ENCODE assay signal across 28 cellular contexts in genomic region chr13:32214073-32214472, GRCh38.
"Had no signal": no experiment of that assay in that cellular context is flagged by ENCODE, and none has a peak within 500 bp of the region (broad histone marks: within the 10 kb centered on the region; RNA-seq: fewer than 3 reads in every experiment).

No MANE protein-coding gene starts in this region.

- H3K27me3 ChIP-seq: SJSA1 had no signal

- H3K27me3 Mint-ChIP-seq: activated CD4-positive, alpha-beta memory T cell treated with anti-CD3 and anti-CD28 coated beads for 36 hours; activated CD4-positive, alpha-beta T cell treated with anti-CD3 and anti-CD28 coated beads, Interleukin-2, amount 10 ng/mL, durations not matched to agents 7 days and 5 days; activated naive CD8-positive, alpha-beta T cell; activated T-helper 17 cell treated with anti-CD3 and anti-CD28 coated beads, Interleukin-2, amount 50 U/mL, for 72 hours had no signal

- H3K9me3 ChIP-seq: SJSA1 had no signal

- H3K9me3 Mint-ChIP-seq: activated CD4-positive, alpha-beta memory T cell treated with anti-CD3 and anti-CD28 coated beads for 36 hours; activated CD4-positive, alpha-beta T cell treated with anti-CD3 and anti-CD28 coated beads, Interleukin-2, amount 10 ng/mL, durations not matched to agents 7 days and 5 days; activated naive CD4-positive, alpha-beta T cell treated with anti-CD3 and anti-CD28 coated beads for 36 hours; activated T-helper 17 cell treated with anti-CD3 and anti-CD28 coated beads, Interleukin-2, amount 50 U/mL, for 72 hours had no signal

- H3K27ac Mint-ChIP-seq: activated CD4-positive, alpha-beta memory T cell treated with anti-CD3 and anti-CD28 coated beads for 36 hours; activated CD4-positive, alpha-beta T cell treated with anti-CD3 and anti-CD28 coated beads, Interleukin-2, amount 10 ng/mL, durations not matched to agents 7 days and 5 days; activated naive CD4-positive, alpha-beta T cell treated with anti-CD3 and anti-CD28 coated beads for 36 hours; activated naive CD8-positive, alpha-beta T cell; activated T-helper 17 cell treated with anti-CD3 and anti-CD28 coated beads, Interleukin-2, amount 50 U/mL, for 72 hours had no signal

- H3K4me3 Mint-ChIP-seq: activated CD4-positive, alpha-beta memory T cell treated with anti-CD3 and anti-CD28 coated beads for 36 hours; activated CD4-positive, alpha-beta T cell treated with anti-CD3 and anti-CD28 coated beads, Interleukin-2, amount 10 ng/mL, durations not matched to agents 7 days and 5 days; activated naive CD4-positive, alpha-beta T cell treated with anti-CD3 and anti-CD28 coated beads for 36 hours; activated naive CD8-positive, alpha-beta T cell; activated T-helper 17 cell treated with anti-CD3 and anti-CD28 coated beads, Interleukin-2, amount 50 U/mL, for 72 hours had no signal

- H3K4me1 Mint-ChIP-seq: activated CD4-positive, alpha-beta T cell treated with anti-CD3 and anti-CD28 coated beads, Interleukin-2, amount 10 ng/mL, durations not matched to agents 7 days and 5 days; activated T-helper 17 cell treated with anti-CD3 and anti-CD28 coated beads, Interleukin-2, amount 50 U/mL, for 72 hours had no signal

- DNase-seq: activated CD4-positive, alpha-beta memory T cell treated with anti-CD3 and anti-CD28 coated beads for 36 hours; activated CD4-positive, alpha-beta T cell treated with anti-CD3 and anti-CD28 coated beads, Interleukin-2, amount 10 ng/mL, durations not matched to agents 7 days and 5 days; activated CD4-positive, CD25-positive, alpha-beta regulatory T cell; activated gamma-delta T cell; activated naive CD4-positive, alpha-beta T cell treated with anti-CD3 and anti-CD28 coated beads for 36 hours; activated T-cell treated with anti-CD3 and anti-CD28 coated beads for 4 hours; activated T-cell treated with anti-CD3 and anti-CD28 coated beads, Interleukin-2, amount 50 U/mL, for 48 hours; cerebellar nuclear complex; Kasumi-1; KBM-7; NCI-H1105 treated with DMSO at 0.1 percent for 48 hours; NCI-H146; NCI-H187 treated with DMSO at 0.1 percent for 48 hours; NCI-H2081 treated with DMSO at 0.1 percent for 48 hours; NCI-H2171; NCI-H2227 treated with DMSO at 0.1 percent for 48 hours; NCI-H526; NCI-H774; NK-92 treated with Interleukin-12 subunit alpha and Interleukin-12 subunit beta, amount 100 ng/mL, for 24 hours; OCI-M1; Right ventricle myocardium superior; RPMI8226; SW 1271; T-helper 2 cell; T1000 had no signal

- H3K36me3 Mint-ChIP-seq: activated naive CD8-positive, alpha-beta T cell had no signal

- H3K4me3 ChIP-seq: SJSA1 had no signal

- H3K36me3 ChIP-seq: SJSA1 had no signal
